ENCODE assay signal across 8 cellular contexts in the genomic region with DNA sequence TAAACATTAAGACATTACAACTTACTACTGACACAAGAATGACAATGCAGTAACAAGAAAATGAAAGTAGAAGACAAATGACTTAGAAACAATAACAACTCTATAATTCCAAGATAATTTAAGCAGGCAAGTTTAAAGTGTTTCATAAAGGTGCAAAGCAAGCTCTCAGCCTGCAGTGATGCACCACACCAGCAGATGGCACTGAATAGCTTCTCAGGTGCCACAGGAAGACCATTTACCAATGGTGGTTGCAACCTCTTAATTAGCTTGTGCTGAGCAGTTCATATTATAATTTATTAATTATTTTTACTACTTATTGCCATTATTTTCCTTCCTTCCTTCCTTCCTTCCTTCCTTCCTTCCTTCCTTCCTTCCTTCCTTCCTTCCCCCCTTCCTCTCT.
DNase-seq lines count a peak whose midpoint lies in the region; ATAC-seq, FAIRE-seq and TF ChIP-seq lines count a peak whose summit lies in the region.

No MANE protein-coding gene starts in this region.

- TF ChIP-seq EP300 in neural cell (conservative IDR thresholded peaks at IDR 0.05; ENCODE audit: poor library complexity, severe bottlenecking) = no peak

- TF ChIP-seq CTCF in AG09309 (IDR thresholded peaks at IDR 0.05; ENCODE audit: control insufficient read depth, insufficient read depth, low read depth, low read length, missing control alignments) (peak; percentile 74), GM10266 (IDR thresholded peaks at IDR 0.05; ENCODE audit: control insufficient read depth, insufficient read depth, low read depth, missing control alignments) (peak; percentile 89), endothelial cell of umbilical vein (IDR thresholded peaks at IDR 0.05; ENCODE audit: extremely low read depth in 1 of 2, insufficient read depth in 1 of 2, low read depth in 1 of 2, low read length in 2 of 2) (peak; percentile 57 to 78), neural cell (IDR thresholded peaks at IDR 0.05; ENCODE audit: poor library complexity, severe bottlenecking) (peak; percentile 66)

- H2AFZ ChIP-seq in endothelial cell of umbilical vein (ENCODE audit: low read depth, low read length) (no peak overlapping the region), neural cell (ENCODE audit: low read depth, low read length) (no peak overlapping the region)

- H3K4me3 ChIP-seq in AG09309 (ENCODE audit: control insufficient read depth, low read depth, low read length) = no peak overlapping the region
- no peak overlapping the region for H3K4me3 ChIP-seq in MG63
- no peak overlapping the region for H3K4me3 ChIP-seq in endothelial cell of umbilical vein (replicated peaks in 1 of 3; ENCODE audit: insufficient read depth in 1 of 3, low read depth in 1 of 3, low read length in 3 of 3)
- H3K4me3 ChIP-seq in neural cell (ENCODE audit: low read length) = no peak overlapping the region

- H3K79me2 ChIP-seq in endothelial cell of umbilical vein (ENCODE audit: control insufficient read depth, insufficient read depth, low read length) = no peaks in the 10 kb centered on the region
- H3K79me2 ChIP-seq in neural cell (replicated peaks; ENCODE audit: insufficient read depth, low read length) = no peaks in the 10 kb centered on the region

- H3F3A ChIP-seq in neural cell (ENCODE audit: insufficient read depth, low read length, poor library complexity, severe bottlenecking) = no peaks in the 10 kb centered on the region

- H3K4me2 ChIP-seq in endothelial cell of umbilical vein (ENCODE audit: insufficient read depth, low read length) (no peak overlapping the region), neural cell (ENCODE audit: low read length) (no peak overlapping the region)

- intact Hi-C loops in endothelial cell of umbilical vein (cut with micrococcal nuclease) = loop anchor here (1.0 kb wide), 3 partner anchors 23 to 1485 kb away; no protein-coding TSS in a partner anchor

- H3K27me3 ChIP-seq in MG63 (no peaks in the 10 kb centered on the region), endothelial cell of umbilical vein (ENCODE audit: control insufficient read depth in 2 of 2, insufficient read depth in 2 of 2, low read length in 2 of 2) (peaks cover 0 to 2% of the 10 kb centered on the region in 2 experiments), neural cell (ENCODE audit: insufficient read depth, low read depth, low read length) (no peaks in the 10 kb centered on the region)

- peak; percentile 66 for FAIRE-seq in endothelial cell of umbilical vein (lab: Jason Lieb, UNC)

- TF ChIP-seq POLR2A in endothelial cell of umbilical vein (IDR thresholded peaks at IDR 0.05; ENCODE audit: low read depth, low read length) = no peak

- H3K27ac ChIP-seq in endothelial cell of umbilical vein (ENCODE audit: insufficient read depth, low read depth, low read length) (no peak overlapping the region), neural cell (ENCODE audit: low read length) (no peak overlapping the region)

- H3K4me1 ChIP-seq in endothelial cell of umbilical vein (ENCODE audit: control insufficient read depth, extremely low read depth, insufficient read depth, low read length) = no peaks in the 10 kb centered on the region

- dilution Hi-C loops in endothelial cell of umbilical vein (cut with MboI; ENCODE audit: extremely low pct_ligation_motif_present, low sequenced_read_pairs) = no loop called here

- no peak for DNase-seq in AG09309 (ENCODE audit: low read depth)
- DNase-seq in GM10266 (ENCODE audit: extremely low spot score) = peak; percentile 37
- DNase-seq in MG63 = peak; percentile 28
- peak; percentile 12 for DNase-seq in SKM-1 (lab: John Stamatoyannopoulos, UW; ENCODE audit: unreplicated experiment)
- DNase-seq in endothelial cell of umbilical vein (ENCODE audit: low read depth, low spot score) = peak; percentile 50
- no peak for DNase-seq in central memory CD4-positive, alpha-beta T cell

- no peaks in the 10 kb centered on the region for H3K9me2 ChIP-seq in neural cell (ENCODE audit: insufficient read depth, low read length)

- CTCF ChIA-PET in endothelial cell of umbilical vein (lab: Charles Lee) = interaction anchor here (0.7 to 2.0 kb wide), 29 partner anchors 9 to 1953 kb away, joined by 3 to 14 read pairs (median 3); no protein-coding TSS in a partner anchor

- H3K9ac ChIP-seq in endothelial cell of umbilical vein (replicated peaks; ENCODE audit: extremely low read depth, insufficient read depth, low read length) (no peak overlapping the region), neural cell (ENCODE audit: low read length) (no peak overlapping the region)

- H3K9me1 ChIP-seq in endothelial cell of umbilical vein (replicated peaks; ENCODE audit: control insufficient read depth, extremely low read depth, insufficient read depth, low read length) = no peaks in the 10 kb centered on the region

- H3K36me3 ChIP-seq in MG63 (no peaks in the 10 kb centered on the region), endothelial cell of umbilical vein (ENCODE audit: control insufficient read depth in 2 of 2, extremely low read depth in 1 of 2, insufficient read depth in 2 of 2, low read length in 2 of 2) (no peaks in the 10 kb centered on the region), neural cell (ENCODE audit: insufficient read depth, low read length) (no peaks in the 10 kb centered on the region)

- no TSS peak for BruUV-seq in endothelial cell of umbilical vein (replicated peaks; lab: Mats Ljungman, UMichigan)

- H4K20me1 ChIP-seq in endothelial cell of umbilical vein (replicated peaks; ENCODE audit: control insufficient read depth, extremely low read depth, insufficient read depth, low read length) (no peaks in the 10 kb centered on the region), neural cell (ENCODE audit: insufficient read depth) (no peaks in the 10 kb centered on the region)

- peak; percentile 71 for TF ChIP-seq RAD21 in neural cell (conservative IDR thresholded peaks at IDR 0.05)

- POLR2A ChIA-PET in endothelial cell of umbilical vein (lab: Charles Lee) = no interaction called here

- H3K9me3 ChIP-seq in MG63 = no peaks in the 10 kb centered on the region
- H3K9me3 ChIP-seq in endothelial cell of umbilical vein (replicated peaks; ENCODE audit: control insufficient read depth, insufficient read depth, low read length) = no peaks in the 10 kb centered on the region
- H3K9me3 ChIP-seq in neural cell (ENCODE audit: low read length) = no peaks in the 10 kb centered on the region

- ATAC-seq in HG02870 (IDR thresholded peaks at IDR 0.05; ENCODE audit: unreplicated experiment) = no peak

TF ChIP-seq in endothelial cell of umbilical vein, 7 proteins besides CTCF, POLR2A, EP300 and RAD21:
- TF ChIP-seq MYC (IDR thresholded peaks at IDR 0.05; ENCODE audit: low read depth, low read length) = no peak
- TF ChIP-seq FOS (IDR thresholded peaks at IDR 0.05; ENCODE audit: borderline replicate concordance, insufficient read depth, low read length) = no peak
- no peak for TF ChIP-seq JUN (IDR thresholded peaks at IDR 0.05; ENCODE audit: borderline replicate concordance, insufficient read depth, insufficient read length, low read depth)
- TF ChIP-seq POLR2AphosphoS5 (IDR thresholded peaks at IDR 0.05; ENCODE audit: insufficient read depth, low read depth, low read length) = no peak
- no peak for TF ChIP-seq EZH2 (IDR thresholded peaks at IDR 0.05; ENCODE audit: borderline replicate concordance, low read depth, low read length, severe bottlenecking)
- no peak for TF ChIP-seq GATA2 (IDR thresholded peaks at IDR 0.05; ENCODE audit: insufficient read depth, insufficient read length, low read depth, low read length)
- TF ChIP-seq MAX (IDR thresholded peaks at IDR 0.05; ENCODE audit: insufficient read depth, insufficient read length) = no peak

TF ChIP-seq in neural cell, 6 proteins besides CTCF, POLR2A, EP300 and RAD21:
- TF ChIP-seq, protein P1, sequence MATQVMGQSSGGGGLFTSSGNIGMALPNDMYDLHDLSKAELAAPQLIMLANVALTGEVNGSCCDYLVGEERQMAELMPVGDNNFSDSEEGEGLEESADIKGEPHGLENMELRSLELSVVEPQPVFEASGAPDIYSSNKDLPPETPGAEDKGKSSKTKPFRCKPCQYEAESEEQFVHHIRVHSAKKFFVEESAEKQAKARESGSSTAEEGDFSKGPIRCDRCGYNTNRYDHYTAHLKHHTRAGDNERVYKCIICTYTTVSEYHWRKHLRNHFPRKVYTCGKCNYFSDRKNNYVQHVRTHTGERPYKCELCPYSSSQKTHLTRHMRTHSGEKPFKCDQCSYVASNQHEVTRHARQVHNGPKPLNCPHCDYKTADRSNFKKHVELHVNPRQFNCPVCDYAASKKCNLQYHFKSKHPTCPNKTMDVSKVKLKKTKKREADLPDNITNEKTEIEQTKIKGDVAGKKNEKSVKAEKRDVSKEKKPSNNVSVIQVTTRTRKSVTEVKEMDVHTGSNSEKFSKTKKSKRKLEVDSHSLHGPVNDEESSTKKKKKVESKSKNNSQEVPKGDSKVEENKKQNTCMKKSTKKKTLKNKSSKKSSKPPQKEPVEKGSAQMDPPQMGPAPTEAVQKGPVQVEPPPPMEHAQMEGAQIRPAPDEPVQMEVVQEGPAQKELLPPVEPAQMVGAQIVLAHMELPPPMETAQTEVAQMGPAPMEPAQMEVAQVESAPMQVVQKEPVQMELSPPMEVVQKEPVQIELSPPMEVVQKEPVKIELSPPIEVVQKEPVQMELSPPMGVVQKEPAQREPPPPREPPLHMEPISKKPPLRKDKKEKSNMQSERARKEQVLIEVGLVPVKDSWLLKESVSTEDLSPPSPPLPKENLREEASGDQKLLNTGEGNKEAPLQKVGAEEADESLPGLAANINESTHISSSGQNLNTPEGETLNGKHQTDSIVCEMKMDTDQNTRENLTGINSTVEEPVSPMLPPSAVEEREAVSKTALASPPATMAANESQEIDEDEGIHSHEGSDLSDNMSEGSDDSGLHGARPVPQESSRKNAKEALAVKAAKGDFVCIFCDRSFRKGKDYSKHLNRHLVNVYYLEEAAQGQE (IDR thresholded peaks at IDR 0.05; ENCODE audit: borderline replicate concordance) = no peak
- no peak for TF ChIP-seq MXI1 (conservative IDR thresholded peaks at IDR 0.05; ENCODE audit: poor library complexity, severe bottlenecking)
- peak; percentile 74 for TF ChIP-seq SMC3 (conservative IDR thresholded peaks at IDR 0.05; ENCODE audit: poor library complexity)

Comparison
In these comparisons a context has a peak if more than half of its experiments do, and no peak if none do; other contexts are left out.
1. DNase-seq: peak in GM10266 (single experiment), MG63 (single experiment), SKM-1 (single experiment) and endothelial cell of umbilical vein (single experiment); none in AG09309 (single experiment) and central memory CD4-positive, alpha-beta T cell (single experiment).
2. Peak in every context shown above with its lines, with median percentiles within 50 percentile points of each other: CTCF ChIP-seq.